In the genomic region with DNA sequence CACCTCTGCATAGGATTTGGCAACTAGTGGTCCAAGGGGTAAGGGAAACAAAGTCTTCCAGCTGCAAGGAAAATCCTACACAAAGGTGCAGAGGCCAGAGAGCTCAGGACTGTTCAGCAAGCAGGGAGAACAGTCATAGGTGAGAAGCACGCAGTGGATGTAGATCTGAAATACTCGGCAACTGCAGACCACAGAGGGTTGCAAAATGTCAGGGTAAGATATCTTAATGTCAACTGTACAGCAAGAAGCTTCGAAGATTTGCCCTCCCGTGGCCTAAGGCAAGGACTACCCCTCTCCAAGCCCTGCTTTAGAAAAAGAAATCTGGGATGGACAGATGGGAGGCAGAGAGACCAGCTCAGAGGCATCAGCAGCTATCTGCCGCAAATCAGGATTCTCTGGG, we compare ENCODE assay signal across 21 cellular contexts.
"Had no signal": no experiment of that assay in that cellular context is flagged by ENCODE, and none has a peak within 500 bp of the region (broad histone marks: within the 10 kb centered on the region; RNA-seq: fewer than 3 reads in every experiment).

No MANE protein-coding gene starts in this region.

- H3K4me3 ChIP-seq: esophagus muscularis mucosa, gastroesophageal sphincter, heart left ventricle, lung, tibial artery, uterus had no signal

- H3K27me3 ChIP-seq: esophagus muscularis mucosa, gastroesophageal sphincter, heart left ventricle, tibial artery, uterus had no signal

- H3K9me3 ChIP-seq: esophagus muscularis mucosa, gastroesophageal sphincter, heart left ventricle, tibial artery, uterus had no signal

- DNase-seq: activated CD4-positive, alpha-beta T cell treated with anti-CD3 and anti-CD28 coated beads, Interleukin-2, amount 10 ng/mL, durations not matched to agents 24 days and 14 days; activated CD8-positive, alpha-beta T cell treated with anti-CD3 and anti-CD28 coated beads, Interleukin-2, amount 10 ng/mL, durations not matched to agents 7 days and 5 days; activated gamma-delta T cell treated with Interleukin-2 at 50 U/mL for 16 hours; activated naive CD8-positive, alpha-beta T cell treated with anti-CD3 and anti-CD28 coated beads for 36 hours; activated T-cell treated with anti-CD3 and anti-CD28 coated beads, Interleukin-2, amount 50 U/mL, for 48 hours; amniotic stem cell; effector memory CD4-positive, alpha-beta T cell; heart left ventricle; kidney; natural killer cell; retina; stimulated activated CD4-positive, alpha-beta T cell treated with anti-CD3 and anti-CD28 coated beads, Interleukin-2, amount 100 ng/mL, for 24 hours; stimulated activated naive CD8-positive, alpha-beta T cell treated with anti-CD3 and anti-CD28 coated beads, Interleukin-15, Interleukin-2, amounts not matched to agents 100 U/mL and 50 U/mL, for 24 hours; substantia nigra; T-helper 9 cell; tibial artery; uterus had no signal

- FAIRE-seq: endothelial cell of umbilical vein, kidney had no signal

- H3K36me3 ChIP-seq: esophagus muscularis mucosa, gastroesophageal sphincter, heart left ventricle, tibial artery, uterus had no signal

- H3K4me1 ChIP-seq: uterus had no signal

- H3K27ac ChIP-seq: esophagus muscularis mucosa, gastroesophageal sphincter, heart left ventricle, tibial artery, uterus had no signal
